Comparison of ENCODE assay signal across 8 cellular contexts in the genomic region with DNA sequence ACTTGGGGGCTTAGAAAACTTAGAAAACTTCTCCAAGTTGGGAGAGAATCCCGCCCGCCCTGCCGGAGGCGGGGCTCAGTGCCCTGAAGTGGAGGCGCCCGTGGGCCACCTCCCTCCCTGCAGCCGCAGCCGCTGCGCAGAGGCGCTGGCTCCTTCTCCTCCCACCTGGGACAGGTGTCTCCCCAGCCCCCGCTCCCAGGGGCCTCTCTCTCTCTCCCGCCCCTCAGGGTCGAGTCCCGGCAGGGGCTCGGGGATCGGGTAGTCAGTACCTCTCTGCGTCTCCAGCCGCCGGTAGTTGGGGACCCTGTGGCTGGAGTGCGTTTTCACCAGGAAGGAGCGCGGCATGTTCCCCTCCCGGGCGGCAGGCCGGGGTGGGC. TPM values are rescaled to one million over a fixed set of nuclear protein-coding genes. Genes with fewer than 3 reads are reported as not detected.
A peak's percentile ranks its signal among the peaks of the same experiment; 100 is the strongest.
DNase-seq lines count a peak whose midpoint lies in the region; ATAC-seq, FAIRE-seq and TF ChIP-seq lines count a peak whose summit lies in the region.

No MANE protein-coding gene starts in this region.

- no peaks in the 10 kb centered on the region for H3K36me3 Mint-ChIP-seq in activated T-cell treated with anti-CD3 and anti-CD28 coated beads, Interleukin-2, amount 50 U/mL, for 4 hours (ENCODE audit: insufficient read depth)

- no peaks in the 10 kb centered on the region for H3K27me3 Mint-ChIP-seq in activated T-cell treated with anti-CD3 and anti-CD28 coated beads, Interleukin-2, amount 50 U/mL, for 4 hours (ENCODE audit: low read depth)

- ATAC-seq in activated T-cell treated with anti-CD3 and anti-CD28 coated beads, Interleukin-2, amount 50 U/mL, for 4 hours = peak; percentile 38 to 42
- ATAC-seq in HG03520 (IDR thresholded peaks at IDR 0.05; ENCODE audit: unreplicated experiment) = peak; percentile 8
- peak; percentile 47 for ATAC-seq in Right ventricle myocardium superior (ENCODE audit: poor library complexity)

- H3K4me1 Mint-ChIP-seq in activated T-cell treated with anti-CD3 and anti-CD28 coated beads, Interleukin-2, amount 50 U/mL, for 4 hours (ENCODE audit: low read depth) = peaks cover 61% of the 10 kb centered on the region

- H3K27me3 ChIP-seq in sigmoid colon = peaks cover 36 to 97% (median 85%) of the 10 kb centered on the region in 3 donors

- no peak for TF ChIP-seq CTCF in sigmoid colon (IDR thresholded peaks at IDR 0.05)

- peak overlapping the region; percentile 81 for H3K4me3 Mint-ChIP-seq in activated T-cell treated with anti-CD3 and anti-CD28 coated beads, Interleukin-2, amount 50 U/mL, for 4 hours

- H3K4me1 ChIP-seq in sigmoid colon = peaks cover 0 to 21% (median 17%) of the 10 kb centered on the region in 4 donors

- peak overlapping the region; percentile 3 to 51 (median 34) for H3K4me3 ChIP-seq in sigmoid colon

- H3K9me3 ChIP-seq in sigmoid colon = no peaks in the 10 kb centered on the region

- intact Hi-C loops in Right ventricle myocardium superior (cut with DNase I) = no loop called here
- intact Hi-C loops in sigmoid colon (cut with DNase I) = no loop called here

- 1% methylated on average over 25 of the region's 25 CpGs for WGBS in sigmoid colon, 2 donors

- TF ChIP-seq POLR2A in sigmoid colon (IDR thresholded peaks at IDR 0.05) = no peak

- H3K36me3 ChIP-seq in sigmoid colon = no peaks in the 10 kb centered on the region

- H3K9me3 Mint-ChIP-seq in activated T-cell treated with anti-CD3 and anti-CD28 coated beads, Interleukin-2, amount 50 U/mL, for 4 hours = no peaks in the 10 kb centered on the region

- peak; percentile 43 for DNase-seq in activated T-cell treated with anti-CD3 and anti-CD28 coated beads, Interleukin-2, amount 50 U/mL, for 4 hours
- no peak for DNase-seq in activated T-cell treated with anti-CD3 and anti-CD28 coated beads, Interleukin-2, amount 50 U/mL, for 48 hours
- DNase-seq in activated CD4-positive, alpha-beta T cell treated with anti-CD3 and anti-CD28 coated beads, Interleukin-2, amount 50 U/mL, for 48 hours = peak; percentile 48
- DNase-seq in Right ventricle myocardium superior (no peak), sigmoid colon (no peak), frontal cortex (ENCODE audit: low spot score in 2 of 2) (no peak), NCI-H1694 treated with DMSO at 0.1 percent for 48 hours (lab: John Stamatoyannopoulos, UW) (no peak)

- TF ChIP-seq EP300 in sigmoid colon (IDR thresholded peaks at IDR 0.05) = no peak

- no peak overlapping the region for H3K27ac ChIP-seq in sigmoid colon

- FAIRE-seq in frontal cortex (lab: Jason Lieb, UNC) = no peak

RNA-seq across cellular contexts. Expression of a gene that starts 0.3 kb away (rescaled TPM):
- total RNA-seq in activated T-cell treated with anti-CD3 and anti-CD28 coated beads, Interleukin-2, amount 50 U/mL, for 4 hours = 1 to 10 TPM in 2 of 3 donors, under 1 TPM in 1; 0.90 to 1.3 (median 1.2) TPM
- total RNA-seq in Right ventricle myocardium superior (3.0 TPM), sigmoid colon (under 1 TPM in 2 of 4 donors, not detected in 2; 0.71 to 0.82 TPM), frontal cortex (not detected)
- 1 to 10 TPM in 1 of 3 donors, under 1 TPM in 2; 0.46 to 3.0 (median 0.60) TPM for polyA plus RNA-seq in sigmoid colon

RNA-seq across cellular contexts. Expression of a gene that starts 20.2 kb away (rescaled TPM):
- 10 to 100 TPM; 28.0 to 45.7 (median 30.6) TPM for total RNA-seq in activated T-cell treated with anti-CD3 and anti-CD28 coated beads, Interleukin-2, amount 50 U/mL, for 4 hours
- total RNA-seq in Right ventricle myocardium superior (14.6 TPM), sigmoid colon (10 to 100 TPM; 16.0 to 21.4 (median 17.9) TPM), frontal cortex (10.2 TPM)
- 10 to 100 TPM in 1 of 3 donors, 1 to 10 TPM in 2; 5.4 to 34.8 (median 6.2) TPM for polyA plus RNA-seq in sigmoid colon

RNA-seq across cellular contexts. Expression of a gene that starts 20.3 kb away (rescaled TPM):
- 100 to 1,000 TPM in 2 of 3 donors, 10 to 100 TPM in 1; 96.8 to 129 (median 116) TPM for total RNA-seq in activated T-cell treated with anti-CD3 and anti-CD28 coated beads, Interleukin-2, amount 50 U/mL, for 4 hours
- 13.4 TPM for total RNA-seq in Right ventricle myocardium superior
- 10 to 100 TPM in 3 of 4 donors, 1 to 10 TPM in 1; 6.1 to 11.7 (median 10.7) TPM for total RNA-seq in sigmoid colon
- 10 to 100 TPM in 1 of 3 donors, 1 to 10 TPM in 2; 8.4 to 16.3 (median 9.2) TPM for polyA plus RNA-seq in sigmoid colon
- 15.1 TPM for total RNA-seq in frontal cortex

RNA-seq across cellular contexts. Expression of a gene that starts 23.2 kb away (rescaled TPM):
- total RNA-seq in activated T-cell treated with anti-CD3 and anti-CD28 coated beads, Interleukin-2, amount 50 U/mL, for 4 hours = 10 to 100 TPM; 39.0 to 49.2 (median 44.4) TPM
- total RNA-seq in Right ventricle myocardium superior (21.9 TPM), sigmoid colon (10 to 100 TPM; 16.8 to 25.7 (median 23.2) TPM), frontal cortex (66.0 TPM)
- polyA plus RNA-seq in sigmoid colon = 100 to 1,000 TPM in 1 of 3 donors, 10 to 100 TPM in 2; 41.4 to 206 (median 84.8) TPM

RNA-seq across cellular contexts. Expression of a gene that starts 35.2 kb away (rescaled TPM):
- 100 to 1,000 TPM; 110 to 147 (median 117) TPM for total RNA-seq in activated T-cell treated with anti-CD3 and anti-CD28 coated beads, Interleukin-2, amount 50 U/mL, for 4 hours
- total RNA-seq in Right ventricle myocardium superior = 53.7 TPM
- total RNA-seq in sigmoid colon = 100 to 1,000 TPM in 2 of 4 donors, 10 to 100 TPM in 2; 63.1 to 147 (median 105) TPM
- polyA plus RNA-seq in sigmoid colon = 100 to 1,000 TPM in 2 of 3 donors, 10 to 100 TPM in 1; 81.1 to 429 (median 208) TPM
- total RNA-seq in frontal cortex = 24.9 TPM

Comparison
In these comparisons a context has a peak if more than half of its experiments do, and no peak if none do; other contexts are left out.
1. DNase-seq: peak in activated T-cell treated with anti-CD3 and anti-CD28 coated beads, Interleukin-2, amount 50 U/mL, for 4 hours (single experiment) and activated CD4-positive, alpha-beta T cell treated with anti-CD3 and anti-CD28 coated beads, Interleukin-2, amount 50 U/mL, for 48 hours (2 of 2); none in activated T-cell treated with anti-CD3 and anti-CD28 coated beads, Interleukin-2, amount 50 U/mL, for 48 hours (0 of 2), Right ventricle myocardium superior (single experiment), sigmoid colon (single experiment), frontal cortex (0 of 2) and NCI-H1694 treated with DMSO at 0.1 percent for 48 hours (single experiment).
2. Peak in every context shown above with its lines, with median percentiles within 50 percentile points of each other: ATAC-seq.